2 cellular contexts compared by ENCODE assay signal in genomic region chr15:63489352-63489751, GRCh38.
A peak's percentile ranks its signal among the peaks of the same experiment; 100 is the strongest.
TF ChIP-seq lines count a peak whose summit lies in the region.

No MANE protein-coding gene starts in this region.

TF ChIP-seq in HEK293, 187 proteins besides CTCF, POLR2A, EP300 and RAD21 (continued from another document):
- no peak for TF ChIP-seq ZFP41 (tag by site-specific recombination; IDR thresholded peaks at IDR 0.05; ENCODE audit: borderline replicate concordance)
- no peak for TF ChIP-seq ZNF600 (tag by site-specific recombination; IDR thresholded peaks at IDR 0.05)

TF ChIP-seq in K562, 482 proteins besides CTCF, POLR2A, EP300 and RAD21:
- TF ChIP-seq THAP7 (CRISPR knock-in tag; IDR thresholded peaks at IDR 0.05) (no peak), PKNOX1 (IDR thresholded peaks at IDR 0.05) (no peak), TEAD4 (IDR thresholded peaks at IDR 0.05; ENCODE audit: low read length) (no peak), TEAD4 (CRISPR knock-in tag; IDR thresholded peaks at IDR 0.05; ENCODE audit: borderline replicate concordance) (no peak), CBX3 (IDR thresholded peaks at IDR 0.05; ENCODE audit: borderline replicate concordance in 1 of 2, low read length in 2 of 2) (no peak), RBM14 (IDR thresholded peaks at IDR 0.05; ENCODE audit: borderline replicate concordance, insufficient read depth, low read depth, low read length) (no peak), USF2 (CRISPR knock-in tag; IDR thresholded peaks at IDR 0.05) (no peak), HLTF (IDR thresholded peaks at IDR 0.05) (no peak), ILK (tag; IDR thresholded peaks at IDR 0.05; ENCODE audit: borderline replicate concordance, low read depth) (no peak), RBM25 (IDR thresholded peaks at IDR 0.05; ENCODE audit: low read depth, low read length, severe bottlenecking) (peak; percentile 33), HMGXB4 (CRISPR knock-in tag; IDR thresholded peaks at IDR 0.05) (no peak), NEUROD1 (IDR thresholded peaks at IDR 0.05; ENCODE audit: borderline replicate concordance, low read depth, low read length, partially characterized antibody) (no peak), NONO (IDR thresholded peaks at IDR 0.05; ENCODE audit: low read depth in 2 of 2, low read length in 1 of 2) (no peak), ZNF121 (CRISPR knock-in tag; conservative IDR thresholded peaks at IDR 0.05) (peak; percentile 85), HOXB6 (CRISPR knock-in tag; IDR thresholded peaks at IDR 0.05; ENCODE audit: borderline replicate concordance) (no peak)
